ENCODE assay signal across 34 cellular contexts in the genomic region with DNA sequence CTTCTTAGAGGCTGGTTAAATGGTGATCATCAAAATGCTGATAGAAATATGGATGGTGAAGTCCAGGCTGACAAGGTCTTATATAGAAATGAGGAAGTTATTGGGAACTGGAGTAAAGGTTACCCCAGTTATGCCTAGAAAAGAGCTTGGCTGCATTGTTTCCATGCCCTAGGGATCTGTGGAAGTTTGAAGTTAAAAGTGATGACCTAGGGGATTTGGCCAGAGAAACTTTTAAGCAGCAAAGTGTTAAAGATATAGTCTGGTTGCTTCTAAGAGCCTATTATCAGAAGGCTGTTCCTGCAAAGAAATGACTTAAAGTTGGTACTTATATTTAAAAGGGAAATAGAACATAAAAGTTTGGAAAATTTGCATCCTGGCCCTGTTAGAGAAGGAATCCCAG.
"Had no signal": no experiment of that assay in that cellular context is flagged by ENCODE, and none has a peak within 500 bp of the region (broad histone marks: within the 10 kb centered on the region; RNA-seq: fewer than 3 reads in every experiment).

No MANE protein-coding gene starts in this region.

- H3K27me3 ChIP-seq: adrenal gland, body of pancreas, brain microvascular endothelial cell, breast epithelium had no signal

- DNase-seq: activated B cell treated with CpG ODN at 0.5 μM for 24 hours; activated CD4-positive, alpha-beta memory T cell treated with anti-CD3 and anti-CD28 coated beads for 36 hours; activated CD4-positive, alpha-beta T cell treated with anti-CD3 and anti-CD28 coated beads for 4 hours; activated CD4-positive, alpha-beta T cell treated with anti-CD3 and anti-CD28 coated beads, Interleukin-2, amount 10 ng/mL, durations not matched to agents 24 days and 14 days; activated CD4-positive, alpha-beta T cell treated with anti-CD3 and anti-CD28 coated beads, Interleukin-2, amount 50 U/mL, for 1 hour; activated CD4-positive, alpha-beta T cell treated with anti-CD3 and anti-CD28 coated beads, Interleukin-2, amount 50 U/mL, for 4 hours; activated CD4-positive, CD25-positive, alpha-beta regulatory T cell treated with anti-CD3 and anti-CD28 coated beads, Interleukin-2, amount 50 U/mL, for 72 hours; activated CD8-positive, alpha-beta memory T cell treated with anti-CD3 and anti-CD28 coated beads, Interleukin-2, amount 50 U/mL, for 4 hours; activated CD8-positive, alpha-beta T cell treated with anti-CD3 and anti-CD28 coated beads for 36 hours; activated effector memory CD4-positive, alpha-beta T cell treated with anti-CD3 and anti-CD28 coated beads, Interleukin-2, amount 50 U/mL, for 16 hours; activated gamma-delta T cell treated with Interleukin-2 at 50 U/mL for 16 hours; activated naive CD4-positive, alpha-beta T cell; activated naive CD4-positive, alpha-beta T cell treated with anti-CD3 and anti-CD28 coated beads for 36 hours; activated naive CD4-positive, alpha-beta T cell treated with anti-CD3 and anti-CD28 coated beads, Interleukin-2, amount 50 U/mL, for 16 hours; activated naive CD8-positive, alpha-beta T cell treated with anti-CD3 and anti-CD28 coated beads for 36 hours; activated T-cell treated with anti-CD3 and anti-CD28 coated beads for 4 hours; activated T-cell treated with anti-CD3 and anti-CD28 coated beads, Interleukin-2, amount 50 U/mL, for 1 hour; activated T-cell treated with anti-CD3 and anti-CD28 coated beads, Interleukin-2, amount 50 U/mL, for 4 hours; activated T-cell treated with anti-CD3 and anti-CD28 coated beads, Interleukin-2, amount 50 U/mL, for 72 hours; adrenal gland; amniotic stem cell; aorta; body of pancreas; brain microvascular endothelial cell; central memory CD4-positive, alpha-beta T cell; T-helper 1 cell; T-helper 2 cell; T-helper 9 cell had no signal

- ATAC-seq: activated CD8-positive, alpha-beta T cell treated with anti-CD3 and anti-CD28 coated beads for 36 hours; activated naive CD4-positive, alpha-beta T cell treated with anti-CD3 and anti-CD28 coated beads, Interleukin-2, amount 50 U/mL, for 72 hours; activated T-cell treated with anti-CD3 and anti-CD28 coated beads, Interleukin-2, amount 50 U/mL, for 4 hours; activated T-cell treated with anti-CD3 and anti-CD28 coated beads, Interleukin-2, amount 50 U/mL, for 72 hours; activated T-helper 17 cell treated with anti-CD3 and anti-CD28 coated beads, Interleukin-2, amount 50 U/mL, for 72 hours; body of pancreas had no signal

- FAIRE-seq: astrocyte, TTC549 had no signal

- H3K27ac ChIP-seq: adrenal gland, body of pancreas, brain microvascular endothelial cell, breast epithelium, VCaP had no signal

- H3K4me1 ChIP-seq: body of pancreas, breast epithelium had no signal

- H3K4me3 ChIP-seq: adrenal gland, body of pancreas, breast epithelium had no signal

- H3K36me3 ChIP-seq: adrenal gland, brain microvascular endothelial cell, breast epithelium had no signal
